9 cellular contexts compared by ENCODE assay signal in the genomic region with DNA sequence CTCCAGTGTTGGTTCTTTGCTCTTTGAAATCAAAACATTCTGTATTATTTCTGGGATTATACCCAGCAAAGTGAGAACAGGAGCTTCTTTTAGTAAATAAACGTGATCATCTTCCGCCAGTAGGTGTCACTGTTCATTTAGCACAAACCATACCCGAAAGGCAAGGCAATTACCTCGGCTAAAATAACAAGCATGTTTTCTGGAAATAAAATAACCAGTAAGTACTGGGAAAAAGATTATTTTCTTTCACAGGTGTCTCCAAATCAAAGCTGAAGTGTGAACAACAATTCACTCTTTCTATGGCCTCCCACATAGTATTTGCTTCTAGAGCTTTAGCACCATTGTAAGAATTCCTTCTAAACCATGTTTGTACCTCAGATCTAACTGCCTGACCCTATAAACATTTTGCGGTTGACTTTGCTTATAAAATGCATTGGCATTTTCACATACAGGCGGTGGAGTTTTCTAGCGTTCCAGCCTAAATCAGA.
DNase-seq lines count a peak whose midpoint lies in the region; ATAC-seq and TF ChIP-seq lines count a peak whose summit lies in the region.
"Had no signal": no experiment of that assay in that cellular context is flagged by ENCODE, and none has a peak within 500 bp of the region (broad histone marks: within the 10 kb centered on the region; RNA-seq: fewer than 3 reads in every experiment).

No MANE protein-coding gene starts in this region.

- no peaks in the 10 kb centered on the region for H3K4me1 ChIP-seq in Karpas-422 (ENCODE audit: low read length)
- H3K4me1 ChIP-seq in lung (ENCODE audit: control insufficient read depth in 2 of 2, insufficient read depth in 2 of 2, low read length in 2 of 2), result peaks cover 0 to under 1% of the 10 kb centered on the region in 2 donors

- H3K27me3 ChIP-seq in Karpas-422 (ENCODE audit: low read length) (no peaks in the 10 kb centered on the region), dorsolateral prefrontal cortex (no peaks in the 10 kb centered on the region), lung (ENCODE audit: control insufficient read depth, insufficient read depth) (no peaks in the 10 kb centered on the region)
- H3K27me3 ChIP-seq: BLaER1 treated with 17β-estradiol and CSF1 and Interleukin-3, amounts not matched to agents 10 nM and 100 nM had no signal

- peak; percentile 91 for ATAC-seq in GM19395 (IDR thresholded peaks at IDR 0.05; ENCODE audit: unreplicated experiment)
- peak; percentile 56 for ATAC-seq in lung (ENCODE audit: insufficient read depth, low FRiP score)

- H3K9me3 ChIP-seq in Karpas-422 (ENCODE audit: low read length) (no peaks in the 10 kb centered on the region), lung (ENCODE audit: control insufficient read depth in 2 of 2, insufficient read depth in 1 of 2, low read length in 1 of 2) (no peaks in the 10 kb centered on the region)
- H3K9me3 ChIP-seq: BLaER1 treated with 17β-estradiol and CSF1 and Interleukin-3, amounts not matched to agents 10 nM and 100 nM had no signal

- TF ChIP-seq CTCF in dorsolateral prefrontal cortex (IDR thresholded peaks at IDR 0.05 in 54 of 56, conservative IDR thresholded peaks at IDR 0.05 in 2 of 56; ENCODE audit: low read depth in 1 of 56, partially characterized antibody in 56 of 56), result peak; percentile 71 to 94 (median 82)
- peak; percentile 62 for TF ChIP-seq CTCF in lung (IDR thresholded peaks at IDR 0.05; ENCODE audit: control extremely low read depth, extremely low read depth)

- WGBS in lung, 2 donors, result 20% methylated on average over 7 of the region's 7 CpGs

- H3K36me3 ChIP-seq in Karpas-422 (ENCODE audit: insufficient read depth, low read length) (no peaks in the 10 kb centered on the region), lung (ENCODE audit: control insufficient read depth in 2 of 2, insufficient read depth in 2 of 2, low read length in 2 of 2) (no peaks in the 10 kb centered on the region)
- H3K36me3 ChIP-seq: BLaER1 treated with 17β-estradiol and CSF1 and Interleukin-3, amounts not matched to agents 10 nM and 100 nM had no signal

- intact Hi-C loops in dorsolateral prefrontal cortex (cut with DNase I), result loop anchor here in 1 of 2 donors (1.0 to 10.0 kb wide), 2 partner anchors 26 to 416 kb away; no protein-coding TSS in a partner anchor

- DNase-seq in NCI-H2196 (lab: John Stamatoyannopoulos, UW; ENCODE audit: unreplicated experiment), result peak; percentile 29
- no peak for DNase-seq in NCI-H2196 treated with DMSO at 0.1 percent for 48 hours (lab: John Stamatoyannopoulos, UW; ENCODE audit: unreplicated experiment)
- peak; percentile 85 for DNase-seq in Karpas-422
- DNase-seq in RPMI7951 (ENCODE audit: low read depth), result peak; percentile 79
- peak in 3 of 10 donors; percentile 17 to 65 (median 60) for DNase-seq in dorsolateral prefrontal cortex
- no peak for DNase-seq in lung (ENCODE audit: low spot score)
- peak; percentile 56 for DNase-seq in ureter (ENCODE audit: low spot score)

- H3K4me3 ChIP-seq in Karpas-422 (ENCODE audit: low read length), result no peak overlapping the region
- H3K4me3 ChIP-seq in dorsolateral prefrontal cortex, result no peak overlapping the region
- no peak overlapping the region for H3K4me3 ChIP-seq in lung
- H3K4me3 ChIP-seq: BLaER1 treated with 17β-estradiol and CSF1 and Interleukin-3, amounts not matched to agents 10 nM and 100 nM had no signal

- H4K20me1 ChIP-seq in Karpas-422 (ENCODE audit: insufficient read depth, low read depth, low read length), result no peaks in the 10 kb centered on the region
- H4K20me1 ChIP-seq: BLaER1 treated with 17β-estradiol and CSF1 and Interleukin-3, amounts not matched to agents 10 nM and 100 nM had no signal

- no peak overlapping the region for H3K27ac ChIP-seq in Karpas-422 (ENCODE audit: low read length)
- H3K27ac ChIP-seq in dorsolateral prefrontal cortex, result peak overlapping the region in 30 of 59 donors; percentile 2 to 76 (median 42)
- no peak overlapping the region for H3K27ac ChIP-seq in lung (ENCODE audit: low read depth in 1 of 2, low read length in 1 of 2)
- H3K27ac ChIP-seq: BLaER1 treated with 17β-estradiol and CSF1 and Interleukin-3, amounts not matched to agents 10 nM and 100 nM had no signal

- no peak overlapping the region for H3K4me2 ChIP-seq in Karpas-422 (ENCODE audit: low read depth, low read length, poor library complexity, severe bottlenecking)
- H3K4me2 ChIP-seq: BLaER1 treated with 17β-estradiol and CSF1 and Interleukin-3, amounts not matched to agents 10 nM and 100 nM had no signal

- no peaks in the 10 kb centered on the region for H3K9me2 ChIP-seq in Karpas-422 (replicated peaks; ENCODE audit: insufficient read depth, low read length)

- H3K9ac ChIP-seq in Karpas-422 (ENCODE audit: low read length), result no peak overlapping the region

- no peak overlapping the region for H2AFZ ChIP-seq in Karpas-422 (ENCODE audit: low read length)

- no peaks in the 10 kb centered on the region for H3K79me2 ChIP-seq in Karpas-422 (ENCODE audit: low read length)

Comparison
In these comparisons a context has a peak if more than half of its experiments do, and no peak if none do; other contexts are left out.
1. DNase-seq: peak in NCI-H2196 (single experiment), Karpas-422 (single experiment), RPMI7951 (single experiment) and ureter (single experiment); none in NCI-H2196 treated with DMSO at 0.1 percent for 48 hours (single experiment) and lung (single experiment).
2. H3K27ac ChIP-seq: peak in dorsolateral prefrontal cortex (30 of 59); none in Karpas-422 (single experiment) and lung (0 of 2).